32 cellular contexts compared by ENCODE assay signal in the genomic region with DNA sequence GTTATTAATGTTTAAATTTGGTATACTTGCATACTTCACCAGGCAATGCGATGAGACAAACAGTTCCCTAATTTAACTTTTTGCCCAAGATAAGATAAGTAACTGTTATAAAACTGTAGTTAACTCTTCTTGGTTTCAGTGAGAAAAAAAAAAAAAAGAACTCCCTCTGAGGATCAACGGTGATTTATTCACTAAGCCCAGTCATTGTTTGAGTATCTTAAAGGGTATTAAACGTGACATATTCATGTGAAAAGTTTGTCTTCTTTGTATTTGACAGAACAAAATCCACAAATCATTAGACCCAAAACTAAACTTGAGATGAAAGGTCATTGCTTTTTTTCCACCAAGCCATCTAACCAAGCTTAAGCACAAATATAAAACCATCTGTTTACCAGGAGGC.
DNase-seq lines count a peak whose midpoint lies in the region; ATAC-seq and TF ChIP-seq lines count a peak whose summit lies in the region.
"Had no signal": no experiment of that assay in that cellular context is flagged by ENCODE, and none has a peak within 500 bp of the region (broad histone marks: within the 10 kb centered on the region; RNA-seq: fewer than 3 reads in every experiment).

No MANE protein-coding gene starts in this region.

- no peaks in the 10 kb centered on the region for H3K9me3 Mint-ChIP-seq in chondrocyte (ENCODE audit: low read depth)
- H3K9me3 Mint-ChIP-seq: activated naive CD8-positive, alpha-beta T cell treated with anti-CD3 and anti-CD28 coated beads, Interleukin-2, amount 50 U/mL, for 24 hours; activated T-cell treated with anti-CD3 and anti-CD28 coated beads, Interleukin-2, amount 50 U/mL, for 4 hours; CD4-positive, alpha-beta memory T cell; central memory CD8-positive, alpha-beta T cell; nephron; stimulated activated memory B cell treated with anti-CD40 and anti-IgM and Interleukin-4, amounts not matched to agents 10 μg/mL and 1 μg/mL and 100 μg/mL, for 72 hours had no signal

- H2AFZ ChIP-seq in ACC112 (ENCODE audit: low read length, unreplicated experiment), result peak overlapping the region; percentile 76
- H2AFZ ChIP-seq: hepatocyte had no signal

- no peak overlapping the region for H3K27ac Mint-ChIP-seq in chondrocyte (ENCODE audit: unreplicated experiment)
- H3K27ac Mint-ChIP-seq: activated CD8-positive, alpha-beta memory T cell treated with anti-CD3 and anti-CD28 coated beads, Interleukin-2, amount 10 ng/mL, durations not matched to agents 7 days and 5 days; activated naive CD8-positive, alpha-beta T cell treated with anti-CD3 and anti-CD28 coated beads, Interleukin-2, amount 50 U/mL, for 24 hours; CD4-positive, alpha-beta memory T cell; nephron; stimulated activated memory B cell treated with anti-CD40 and anti-IgM and Interleukin-4, amounts not matched to agents 10 μg/mL and 1 μg/mL and 100 μg/mL, for 72 hours had no signal

- peaks cover 11% of the 10 kb centered on the region for H3K4me1 Mint-ChIP-seq in chondrocyte (ENCODE audit: low read depth)
- H3K4me1 Mint-ChIP-seq: activated CD8-positive, alpha-beta memory T cell treated with anti-CD3 and anti-CD28 coated beads, Interleukin-2, amount 10 ng/mL, durations not matched to agents 7 days and 5 days; activated naive CD8-positive, alpha-beta T cell treated with anti-CD3 and anti-CD28 coated beads, Interleukin-2, amount 50 U/mL, for 24 hours; central memory CD8-positive, alpha-beta T cell; stimulated activated memory B cell treated with anti-CD40 and anti-IgM and Interleukin-4, amounts not matched to agents 10 μg/mL and 1 μg/mL and 100 μg/mL, for 72 hours had no signal

- no peaks in the 10 kb centered on the region for H3K79me2 ChIP-seq in ACC112 (ENCODE audit: control insufficient read depth, insufficient read depth, low read length, unreplicated experiment)
- H3K79me2 ChIP-seq: hepatocyte had no signal

- TF ChIP-seq CTCF in brain microvascular endothelial cell (IDR thresholded peaks at IDR 0.05; ENCODE audit: low read depth, low read length, missing control alignments), result no peak
- TF ChIP-seq CTCF in chondrocyte (IDR thresholded peaks at IDR 0.05), result no peak

- H3K27me3 ChIP-seq in ACC112 (ENCODE audit: insufficient read depth, low read length), result no peaks in the 10 kb centered on the region
- H3K27me3 ChIP-seq in brain microvascular endothelial cell (replicated peaks), result no peaks in the 10 kb centered on the region
- H3K27me3 ChIP-seq: gastroesophageal sphincter, hepatocyte, MG63, ovary, upper lobe of right lung had no signal

- H3K4me3 ChIP-seq in ACC112 (ENCODE audit: low read depth, low read length), result peak overlapping the region; percentile 53
- H3K4me3 ChIP-seq in SK-N-MC, result no peak overlapping the region
- H3K4me3 ChIP-seq in brain microvascular endothelial cell (ENCODE audit: low read depth, low read length), result no peak overlapping the region
- H3K4me3 ChIP-seq: gastroesophageal sphincter, hepatocyte, MG63, ovary, upper lobe of right lung had no signal

- H3K9me3 ChIP-seq in SK-N-MC (ENCODE audit: low read depth, low read length), result no peaks in the 10 kb centered on the region
- H3K9me3 ChIP-seq: gastroesophageal sphincter, MG63, ovary, upper lobe of right lung had no signal

- H3K4me1 ChIP-seq in ACC112 (ENCODE audit: control insufficient read depth, insufficient read depth, low read length, unreplicated experiment), result peaks cover 14% of the 10 kb centered on the region
- H3K4me1 ChIP-seq: upper lobe of right lung had no signal

- no peaks in the 10 kb centered on the region for H3K36me3 ChIP-seq in ACC112 (ENCODE audit: insufficient read depth, low read length)
- H3K36me3 ChIP-seq in SK-N-MC (ENCODE audit: insufficient read depth, low read length), result no peaks in the 10 kb centered on the region
- no peaks in the 10 kb centered on the region for H3K36me3 ChIP-seq in brain microvascular endothelial cell (replicated peaks)
- H3K36me3 ChIP-seq: gastroesophageal sphincter, MG63, ovary, upper lobe of right lung had no signal

- ATAC-seq in HG03565 (IDR thresholded peaks at IDR 0.05; ENCODE audit: unreplicated experiment), result no peak
- ATAC-seq in left colon, result no peak
- ATAC-seq: activated CD8-positive, alpha-beta memory T cell treated with anti-CD3 and anti-CD28 coated beads, Interleukin-2, amount 10 ng/mL, durations not matched to agents 7 days and 5 days; activated naive CD8-positive, alpha-beta T cell treated with anti-CD3 and anti-CD28 coated beads, Interleukin-2, amount 50 U/mL, for 24 hours; activated T-cell treated with anti-CD3 and anti-CD28 coated beads, Interleukin-2, amount 50 U/mL, for 4 hours; gastroesophageal sphincter; Panc1; stimulated activated memory B cell treated with anti-CD40 and anti-IgM and Interleukin-4, amounts not matched to agents 10 μg/mL and 1 μg/mL and 100 μg/mL, for 72 hours had no signal

- in situ Hi-C loops in brain microvascular endothelial cell (cut with HindIII; ENCODE audit: low pct_ligation_motif_present, low sequenced_read_pairs), result loop anchor here (25.0 kb wide), 2 partner anchors 93 to 218 kb away; a partner anchor contains a TSS

- no peak overlapping the region for H3K4me3 Mint-ChIP-seq in chondrocyte (ENCODE audit: unreplicated experiment)
- H3K4me3 Mint-ChIP-seq: activated CD8-positive, alpha-beta memory T cell treated with anti-CD3 and anti-CD28 coated beads, Interleukin-2, amount 10 ng/mL, durations not matched to agents 7 days and 5 days; activated naive CD8-positive, alpha-beta T cell treated with anti-CD3 and anti-CD28 coated beads, Interleukin-2, amount 50 U/mL, for 24 hours; activated T-cell treated with anti-CD3 and anti-CD28 coated beads, Interleukin-2, amount 50 U/mL, for 4 hours; CD4-positive, alpha-beta memory T cell; central memory CD8-positive, alpha-beta T cell; nephron; stimulated activated memory B cell treated with anti-CD40 and anti-IgM and Interleukin-4, amounts not matched to agents 10 μg/mL and 1 μg/mL and 100 μg/mL, for 72 hours had no signal

- DNase-seq in SK-N-MC (ENCODE audit: low read depth, low spot score) (no peak), brain microvascular endothelial cell (no peak), myocyte (ENCODE audit: low read depth) (peak; percentile 24), left colon (no peak), chondrocyte (ENCODE audit: low spot score) (no peak)
- DNase-seq in activated CD4-positive, alpha-beta T cell treated with anti-CD3 and anti-CD28 coated beads for 48 hours, result no peak
- DNase-seq: activated CD4-positive, CD25-positive, alpha-beta regulatory T cell; activated CD8-positive, alpha-beta memory T cell treated with anti-CD3 and anti-CD28 coated beads, Interleukin-2, amount 10 ng/mL, durations not matched to agents 7 days and 5 days; activated gamma-delta T cell; activated naive CD8-positive, alpha-beta T cell treated with anti-CD3 and anti-CD28 coated beads, Interleukin-2, amount 50 U/mL, for 24 hours; activated T-cell treated with anti-CD3 and anti-CD28 coated beads, Interleukin-2, amount 50 U/mL, for 4 hours; CD4-positive, alpha-beta memory T cell; dermis blood vessel endothelial cell; GOT3; KBM-7; MG63; NCI-H1105 treated with DMSO at 0.1 percent for 48 hours; NCI-H1930; NCI-H2171 treated with DMSO at 0.1 percent for 48 hours; NCI-H510A treated with DMSO at 0.1 percent for 48 hours; NK-92 treated with Interleukin-12 subunit alpha and Interleukin-12 subunit beta, amount 100 ng/mL, for 24 hours; ovary; SIG-M5; upper lobe of right lung had no signal

- no peak overlapping the region for H3K9ac ChIP-seq in SK-N-MC (ENCODE audit: insufficient read length)

- H3K27me3 Mint-ChIP-seq in chondrocyte (ENCODE audit: low read depth), result no peaks in the 10 kb centered on the region
- H3K27me3 Mint-ChIP-seq: activated CD8-positive, alpha-beta memory T cell treated with anti-CD3 and anti-CD28 coated beads, Interleukin-2, amount 10 ng/mL, durations not matched to agents 7 days and 5 days; activated naive CD8-positive, alpha-beta T cell treated with anti-CD3 and anti-CD28 coated beads, Interleukin-2, amount 50 U/mL, for 24 hours; CD4-positive, alpha-beta memory T cell had no signal

- intact Hi-C loops in left colon (cut with DNase I, micrococcal nuclease), result no loop called here

- no peaks in the 10 kb centered on the region for H3K36me3 Mint-ChIP-seq in chondrocyte (ENCODE audit: low read depth)
- H3K36me3 Mint-ChIP-seq: activated CD8-positive, alpha-beta memory T cell treated with anti-CD3 and anti-CD28 coated beads, Interleukin-2, amount 10 ng/mL, durations not matched to agents 7 days and 5 days; CD4-positive, alpha-beta memory T cell; stimulated activated memory B cell treated with anti-CD40 and anti-IgM and Interleukin-4, amounts not matched to agents 10 μg/mL and 1 μg/mL and 100 μg/mL, for 72 hours had no signal

- H3K27ac ChIP-seq in ACC112 (ENCODE audit: low read depth, low read length) (peak overlapping the region; percentile 74), SK-N-MC (peak overlapping the region; percentile 2; the same call in 1 of the 2 replicates), brain microvascular endothelial cell (peak overlapping the region; percentile 34)
- H3K27ac ChIP-seq: gastroesophageal sphincter, hepatocyte, ovary, upper lobe of right lung had no signal

Comparison
In these comparisons a context has a peak if more than half of its experiments do, and no peak if none do; other contexts are left out.
1. H3K27ac ChIP-seq: peak in every context shown above with its lines; median percentile 74 in ACC112; 34 in brain microvascular endothelial cell; 2 in SK-N-MC.